ENCODE assay signal across 26 cellular contexts in genomic region chr7:85521108-85521694, GRCh38.
A peak's percentile ranks its signal among the peaks of the same experiment; 100 is the strongest.
DNase-seq lines count a peak whose midpoint lies in the region; ATAC-seq, FAIRE-seq and TF ChIP-seq lines count a peak whose summit lies in the region.
"Had no signal": no experiment of that assay in that cellular context is flagged by ENCODE, and none has a peak within 500 bp of the region (broad histone marks: within the 10 kb centered on the region; RNA-seq: fewer than 3 reads in every experiment).

No MANE protein-coding gene starts in this region.

- H4K20me1 ChIP-seq in IMR-90 (ENCODE audit: insufficient read depth, low read length) (no peaks in the 10 kb centered on the region), K562 (replicated peaks; ENCODE audit: control insufficient read depth, insufficient read depth, low read length) (no peaks in the 10 kb centered on the region), osteoblast (ENCODE audit: insufficient read depth, low read length) (no peaks in the 10 kb centered on the region)
- H4K20me1 ChIP-seq: BLaER1 treated with 17β-estradiol and CSF1 and Interleukin-3, amounts not matched to agents 10 nM and 100 nM had no signal

- H3K4ac ChIP-seq in IMR-90 (ENCODE audit: low read depth, low read length): 0 out of 2 replicates have a peak overlapping the region, but pooled peaks have one; percentile 31

- no peaks in the 10 kb centered on the region for H3K79me2 ChIP-seq in K562 (ENCODE audit: control insufficient read depth, insufficient read depth, low read length)
- H3K79me2 ChIP-seq in osteoblast (ENCODE audit: insufficient read depth, low read length): no peaks in the 10 kb centered on the region

- H3K36me3 ChIP-seq in IMR-90 (ENCODE audit: control insufficient read depth, insufficient read depth, low read length) (no peaks in the 10 kb centered on the region), K562 (ENCODE audit: control insufficient read depth, insufficient read depth, low read length) (no peaks in the 10 kb centered on the region), osteoblast (ENCODE audit: insufficient read depth, low read length) (no peaks in the 10 kb centered on the region)
- H3K36me3 ChIP-seq: BLaER1 treated with 17β-estradiol and CSF1 and Interleukin-3, amounts not matched to agents 10 nM and 100 nM; stomach; tibial nerve; WERI-Rb-1 had no signal

- no peak overlapping the region for H3K4me3 ChIP-seq in IMR-90 (ENCODE audit: insufficient read depth, low read depth, low read length)
- H3K4me3 ChIP-seq in K562: no peak overlapping the region
- no peak overlapping the region for H3K4me3 ChIP-seq in osteoblast (ENCODE audit: insufficient read depth, low read length)
- H3K4me3 ChIP-seq: BLaER1 treated with 17β-estradiol and CSF1 and Interleukin-3, amounts not matched to agents 10 nM and 100 nM; GM12878; skin epidermis; stomach; tibial nerve had no signal

- peak; percentile 81 for ATAC-seq in IMR-90 (ENCODE audit: low read depth)
- no peak for ATAC-seq in K562
- ATAC-seq: GM12878; naive thymus-derived CD4-positive, alpha-beta T cell; Panc1 had no signal

- H3K79me1 ChIP-seq in IMR-90 (ENCODE audit: low read depth in 1 of 2, low read length in 2 of 2): no peaks in the 10 kb centered on the region

- H4K5ac ChIP-seq in IMR-90 (ENCODE audit: low read depth, low read length): no peak overlapping the region

- no peak for FAIRE-seq in K562 (lab: Jason Lieb, UNC)
- FAIRE-seq: GM12878, keratinocyte had no signal

- intact Hi-C loops in IMR-90 (cut with micrococcal nuclease): no loop called here
- intact Hi-C loops in K562 (cut with micrococcal nuclease): no loop called here

- H3K4me1 ChIP-seq in IMR-90 (ENCODE audit: control insufficient read depth, insufficient read depth, low read length) (peaks cover 8% of the 10 kb centered on the region), K562 (replicated peaks in 1 of 2; ENCODE audit: control insufficient read depth in 2 of 2, insufficient read depth in 2 of 2, low read length in 2 of 2) (no peaks in the 10 kb centered on the region), osteoblast (ENCODE audit: insufficient read depth, low read length) (no peaks in the 10 kb centered on the region)

- peak overlapping the region; percentile 65; the same call in 1 of the 2 replicates for H2BK120ac ChIP-seq in IMR-90 (ENCODE audit: low read depth, low read length)

- BruUV-seq in IMR-90 (replicated peaks; lab: Mats Ljungman, UMichigan) (no TSS peak), K562 (replicated peaks; lab: Mats Ljungman, UMichigan) (no TSS peak)

- H3K9me3 ChIP-seq in IMR-90 (ENCODE audit: control insufficient read depth, insufficient read depth, low read length): no peaks in the 10 kb centered on the region
- no peaks in the 10 kb centered on the region; the same call in 1 of the 2 replicates for H3K9me3 ChIP-seq in K562 (replicated peaks; ENCODE audit: control insufficient read depth, insufficient read depth, low read depth, low read length)
- H3K9me3 ChIP-seq in osteoblast (ENCODE audit: low read depth, low read length): no peaks in the 10 kb centered on the region
- H3K9me3 ChIP-seq: BLaER1 treated with 17β-estradiol and CSF1 and Interleukin-3, amounts not matched to agents 10 nM and 100 nM; stomach; tibial nerve had no signal

- no peak overlapping the region for H2AFZ ChIP-seq in IMR-90 (replicated peaks; ENCODE audit: low read length, poor library complexity)
- H2AFZ ChIP-seq in K562 (ENCODE audit: low read depth, low read length): no peak overlapping the region
- no peak overlapping the region for H2AFZ ChIP-seq in osteoblast (ENCODE audit: low read length)

- in situ Hi-C loops in IMR-90 (cut with MboI; ENCODE audit: low sequenced_read_pairs) (no loop called here), K562 (cut with MboI) (no loop called here)

- H3K9me1 ChIP-seq in IMR-90 (ENCODE audit: insufficient read depth, low read length) (peaks cover 3% of the 10 kb centered on the region; the same call in 1 of the 2 replicates), K562 (ENCODE audit: control insufficient read depth, insufficient read depth, low read length) (no peaks in the 10 kb centered on the region)

- H3K23ac ChIP-seq in IMR-90 (ENCODE audit: low read depth, low read length): no peak overlapping the region; the same call in 1 of the 2 replicates

- H3K27me3 ChIP-seq in IMR-90 (ENCODE audit: control insufficient read depth, insufficient read depth, low read length) (no peaks in the 10 kb centered on the region), K562 (ENCODE audit: control insufficient read depth in 2 of 2, insufficient read depth in 2 of 2, low read length in 2 of 2) (no peaks in the 10 kb centered on the region), osteoblast (ENCODE audit: insufficient read depth, low read length) (no peaks in the 10 kb centered on the region)
- H3K27me3 ChIP-seq: BLaER1 treated with 17β-estradiol and CSF1 and Interleukin-3, amounts not matched to agents 10 nM and 100 nM; stomach; tibial nerve had no signal

- peak overlapping the region; percentile 16 for H3K4me2 ChIP-seq in IMR-90 (ENCODE audit: low read depth, low read length)
- H3K4me2 ChIP-seq in K562 (ENCODE audit: insufficient read depth, low read length): no peak overlapping the region
- no peak overlapping the region for H3K4me2 ChIP-seq in osteoblast (ENCODE audit: insufficient read depth, low read length)
- H3K4me2 ChIP-seq: BLaER1 treated with 17β-estradiol and CSF1 and Interleukin-3, amounts not matched to agents 10 nM and 100 nM had no signal

- TF ChIP-seq CTCF in IMR-90 (conservative IDR thresholded peaks at IDR 0.05; ENCODE audit: low read depth, low read length) (no peak), K562 (IDR thresholded peaks at IDR 0.05 in 2 of 3, conservative IDR thresholded peaks at IDR 0.05 in 1 of 3; ENCODE audit: insufficient read depth in 2 of 3, low read depth in 1 of 3, low read length in 3 of 3) (no peak), osteoblast (IDR thresholded peaks at IDR 0.05; ENCODE audit: extremely low read depth, low read depth, low read length) (no peak)

- H3K18ac ChIP-seq in IMR-90 (ENCODE audit: low read depth, low read length): peak overlapping the region; percentile 10

- H3K27ac ChIP-seq in IMR-90 (ENCODE audit: insufficient read depth, low read length) (peak overlapping the region; percentile 69; the same call in 1 of the 2 replicates), K562 (ENCODE audit: extremely low read depth, low read depth, low read length) (no peak overlapping the region), osteoblast (ENCODE audit: low read depth, low read length) (no peak overlapping the region)
- H3K27ac ChIP-seq: BLaER1 treated with 17β-estradiol and CSF1 and Interleukin-3, amounts not matched to agents 10 nM and 100 nM; skin epidermis; tibial nerve; WERI-Rb-1 had no signal

- no peak overlapping the region for H3K56ac ChIP-seq in IMR-90 (ENCODE audit: extremely low read depth, insufficient read depth, low read length)

- peak overlapping the region; percentile 46; the same call in 1 of the 2 replicates for H3K14ac ChIP-seq in IMR-90 (replicated peaks; ENCODE audit: low read depth, low read length)

- H4K8ac ChIP-seq in IMR-90 (ENCODE audit: low read depth in 2 of 2, low read length in 2 of 2): peak overlapping the region in 1 of 2 experiments; percentile 49; a peak in 1 of 4 replicates

- TF ChIP-seq EP300 in K562 (IDR thresholded peaks at IDR 0.05; ENCODE audit: low read length): no peak

- no peak overlapping the region for H2BK5ac ChIP-seq in IMR-90 (ENCODE audit: low read depth, low read length, poor library complexity, severe bottlenecking)

- TF ChIP-seq POLR2A in IMR-90 (IDR thresholded peaks at IDR 0.05; ENCODE audit: low read depth, low read length): no peak
- TF ChIP-seq POLR2A in K562 (conservative IDR thresholded peaks at IDR 0.05): no peak

- peak; percentile 54 for DNase-seq in DMS114 treated with DMSO at 0.1 percent for 48 hours (lab: John Stamatoyannopoulos, UW; ENCODE audit: unreplicated experiment)
- peak; percentile 78 for DNase-seq in IMR-90
- no peak for DNase-seq in K562 (ENCODE audit: extremely low read depth in 1 of 4, low spot score in 3 of 4)
- peak; percentile 9 for DNase-seq in osteoblast (ENCODE audit: insufficient read length, low spot score, missing footprints)
- DNase-seq in NCI-H774 (lab: John Stamatoyannopoulos, UW): no peak
- no peak for DNase-seq in GM03348 (ENCODE audit: low spot score)
- DNase-seq in NCI-H2171 (lab: John Stamatoyannopoulos, UW): no peak
- DNase-seq: activated CD4-positive, alpha-beta T cell treated with anti-CD3 and anti-CD28 coated beads for 48 hours; activated CD8-positive, alpha-beta memory T cell treated with anti-CD3 and anti-CD28 coated beads for 24 hours; activated effector memory CD4-positive, alpha-beta T cell treated with anti-CD3 and anti-CD28 coated beads, Interleukin-2, amount 50 U/mL, for 16 hours; activated naive CD8-positive, alpha-beta T cell treated with anti-CD3 and anti-CD28 coated beads for 36 hours; activated T-cell treated with anti-CD3 and anti-CD28 coated beads, Interleukin-2, amount 50 U/mL, for 1 hour; midbrain; naive thymus-derived CD4-positive, alpha-beta T cell; NCI-H226; occipital lobe; SHP77; stimulated activated CD4-positive, alpha-beta T cell treated with anti-CD3 and anti-CD28 coated beads, Interleukin-2, amount 100 ng/mL, for 24 hours; stomach; WERI-Rb-1 had no signal

- POLR2A ChIA-PET in IMR-90 (lab: Charles Lee; ENCODE audit: unreplicated experiment) (no interaction called here), K562 (lab: Yijun Ruan, JAX) (no interaction called here)

- peak overlapping the region; percentile 69; the same call in 1 of the 2 replicates for H2BK20ac ChIP-seq in IMR-90 (ENCODE audit: low read depth, low read length)

- TF ChIP-seq RAD21 in IMR-90 (IDR thresholded peaks at IDR 0.05; ENCODE audit: low read length) (no peak), K562 (CRISPR knock-in tag; conservative IDR thresholded peaks at IDR 0.05 in 1 of 2, IDR thresholded peaks at IDR 0.05 in 1 of 2) (no peak)

- dilution Hi-C loops in IMR-90 (cut with HindIII; ENCODE audit: low sequenced_read_pairs, unreplicated experiment): no loop called here

- CTCF ChIA-PET in IMR-90 (lab: Yijun Ruan, JAX): interaction anchor here (0.6 kb wide), 1 partner anchor 307 kb away, joined by 9 read pairs; no protein-coding TSS in a partner anchor
- CTCF ChIA-PET in K562 (lab: Yijun Ruan, JAX; ENCODE audit: low intra/inter-chr PET ratio): no interaction called here

- H2BK15ac ChIP-seq in IMR-90 (ENCODE audit: low read depth, low read length): 0 out of 3 replicates have a peak overlapping the region, but pooled peaks have one; percentile 55

- no peak overlapping the region for H3K9ac ChIP-seq in IMR-90 (ENCODE audit: low read depth, low read length)
- H3K9ac ChIP-seq in K562 (ENCODE audit: insufficient read depth in 1 of 2, low read depth in 2 of 2, low read length in 2 of 2): no peak overlapping the region
- H3K9ac ChIP-seq: BLaER1 treated with 17β-estradiol and CSF1 and Interleukin-3, amounts not matched to agents 10 nM and 100 nM had no signal

- no CpG with 5 or more reads among the region's 3 CpGs for WGBS in IMR-90 (ENCODE audit: extremely low coverage in 2 of 2, insufficient read length in 1 of 2), 2 experiments
- 0% methylated on average over 3 of the region's 3 CpGs for WGBS in K562 (ENCODE audit: insufficient coverage, low coverage, missing lambda C conversion rate)

- no peak overlapping the region for H2AK9ac ChIP-seq in IMR-90 (replicated peaks; ENCODE audit: low read depth, low read length, poor library complexity)

- no peak overlapping the region; the same call in 1 of the 2 replicates for H2AK5ac ChIP-seq in IMR-90 (ENCODE audit: low read depth, low read length)

- no peak overlapping the region for H4K91ac ChIP-seq in IMR-90 (ENCODE audit: insufficient read depth, low read depth, low read length)

Comparison
In these comparisons a context has a peak if more than half of its experiments do, and no peak if none do; other contexts are left out.
1. DNase-seq: peak in DMS114 treated with DMSO at 0.1 percent for 48 hours (single experiment), IMR-90 (single experiment) and osteoblast (single experiment); none in K562 (0 of 4), NCI-H774 (single experiment), GM03348 (single experiment) and NCI-H2171 (single experiment).